ENCODE assay signal across 19 cellular contexts in the genomic region with DNA sequence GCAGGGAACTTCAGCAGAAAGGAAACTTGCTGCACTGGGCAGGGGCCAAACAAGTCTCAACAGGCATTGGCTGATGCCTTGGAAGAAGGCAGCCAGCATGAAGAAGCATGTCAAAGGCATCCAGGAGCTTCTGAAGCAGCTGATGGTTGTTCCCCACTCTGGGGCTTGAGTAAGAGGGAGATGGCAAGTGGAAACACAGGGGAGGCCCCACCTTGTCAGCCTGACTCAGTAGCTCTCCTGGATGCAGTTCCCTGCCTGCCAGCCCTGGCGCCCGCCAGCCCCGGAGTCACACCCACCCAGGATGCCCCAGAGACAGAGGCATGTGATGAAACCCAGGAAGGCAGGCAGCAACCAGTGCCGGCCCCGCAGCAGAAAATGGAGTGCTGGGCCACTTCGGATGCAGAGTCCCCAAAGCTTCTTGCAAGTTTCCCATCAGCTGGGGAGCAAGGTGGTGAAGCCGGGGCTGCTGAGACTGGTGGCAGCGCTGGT.
A peak's percentile ranks its signal among the peaks of the same experiment; 100 is the strongest.
DNase-seq lines count a peak whose midpoint lies in the region; ATAC-seq and TF ChIP-seq lines count a peak whose summit lies in the region.
"Had no signal": no experiment of that assay in that cellular context is flagged by ENCODE, and none has a peak within 500 bp of the region (broad histone marks: within the 10 kb centered on the region; RNA-seq: fewer than 3 reads in every experiment).

No MANE protein-coding gene starts in this region.

- H3K36me3 ChIP-seq in RWPE2 (ENCODE audit: low read depth) (no peaks in the 10 kb centered on the region), esophagus (ENCODE audit: control insufficient read depth in 2 of 2, insufficient read depth in 2 of 2, low read length in 1 of 2) (peaks cover 0 to 17% of the 10 kb centered on the region in 2 donors), osteoblast (ENCODE audit: insufficient read depth, low read length) (no peaks in the 10 kb centered on the region)
- H3K36me3 ChIP-seq: BLaER1 treated with 17β-estradiol and CSF1 and Interleukin-3, amounts not matched to agents 10 nM and 100 nM; SJSA1 had no signal

- H3K79me2 ChIP-seq in osteoblast (ENCODE audit: insufficient read depth, low read length) = no peaks in the 10 kb centered on the region

- WGBS in esophagus, 2 donors = 51 to 53% methylated on average over 8 of the region's 8 CpGs

- H3K27ac ChIP-seq in RWPE2 (ENCODE audit: poor library complexity, severe bottlenecking) = peak overlapping the region; percentile 86
- peak overlapping the region; percentile 74 to 87 for H3K27ac ChIP-seq in esophagus (ENCODE audit: low read depth in 2 of 2, low read length in 1 of 2)
- H3K27ac ChIP-seq in osteoblast (ENCODE audit: low read depth, low read length) = no peak overlapping the region
- H3K27ac ChIP-seq: BLaER1 treated with 17β-estradiol and CSF1 and Interleukin-3, amounts not matched to agents 10 nM and 100 nM; PC-9; SJSA1 had no signal

- no peaks in the 10 kb centered on the region for H3K9me3 ChIP-seq in RWPE2 (ENCODE audit: severe bottlenecking)
- no peaks in the 10 kb centered on the region for H3K9me3 ChIP-seq in esophagus (ENCODE audit: control insufficient read depth in 2 of 2, insufficient read depth in 1 of 2, low read depth in 1 of 2, low read length in 1 of 2)
- no peaks in the 10 kb centered on the region for H3K9me3 ChIP-seq in osteoblast (ENCODE audit: low read depth, low read length)
- H3K9me3 ChIP-seq: BLaER1 treated with 17β-estradiol and CSF1 and Interleukin-3, amounts not matched to agents 10 nM and 100 nM; SJSA1 had no signal

- H3K4me3 ChIP-seq in RWPE2 (ENCODE audit: severe bottlenecking) (no peak overlapping the region), esophagus (ENCODE audit: low read depth in 1 of 2, low read length in 2 of 2) (no peak overlapping the region), osteoblast (ENCODE audit: insufficient read depth, low read length) (no peak overlapping the region)
- H3K4me3 ChIP-seq: BLaER1 treated with 17β-estradiol and CSF1 and Interleukin-3, amounts not matched to agents 10 nM and 100 nM; PC-9; SJSA1 had no signal

- DNase-seq in RWPE2 (ENCODE audit: low spot score) = peak; percentile 87
- DNase-seq in osteoblast (ENCODE audit: insufficient read length, low spot score, missing footprints) = peak; percentile 65
- peak; percentile 56 for DNase-seq in ureter (ENCODE audit: low spot score)
- DNase-seq in left colon = no peak
- DNase-seq in T-helper 9 cell = no peak
- no peak for DNase-seq in left ventricle myocardium superior
- DNase-seq: Calu3; CD8-positive, alpha-beta T cell; DMS79; H9; IMR-90; NCI-H1417 treated with DMSO at 0.1 percent for 48 hours; NCI-H187 treated with DMSO at 0.1 percent for 48 hours; NCI-H345; NCI-H524 treated with DMSO at 0.1 percent for 48 hours; PC-9 had no signal

- intact Hi-C loops in left colon (cut with DNase I, micrococcal nuclease) (no loop called here), left ventricle myocardium superior (cut with micrococcal nuclease) (no loop called here)

- ATAC-seq in RWPE2 (ENCODE audit: low read depth) = peak; percentile 74
- no peak for ATAC-seq in left colon
- no peak for ATAC-seq in left ventricle myocardium superior
- ATAC-seq: CD8-positive, alpha-beta T cell had no signal

- no peak overlapping the region for H3K4me2 ChIP-seq in osteoblast (ENCODE audit: insufficient read depth, low read length)
- H3K4me2 ChIP-seq: BLaER1 treated with 17β-estradiol and CSF1 and Interleukin-3, amounts not matched to agents 10 nM and 100 nM; PC-9 had no signal

- no peaks in the 10 kb centered on the region for H3K27me3 ChIP-seq in RWPE2 (ENCODE audit: insufficient read depth, poor library complexity, severe bottlenecking)
- no peaks in the 10 kb centered on the region for H3K27me3 ChIP-seq in esophagus (ENCODE audit: control insufficient read depth in 1 of 2, insufficient read depth in 2 of 2, low read length in 2 of 2)
- H3K27me3 ChIP-seq in osteoblast (ENCODE audit: insufficient read depth, low read length) = peaks cover 37% of the 10 kb centered on the region
- H3K27me3 ChIP-seq: BLaER1 treated with 17β-estradiol and CSF1 and Interleukin-3, amounts not matched to agents 10 nM and 100 nM had no signal

- TF ChIP-seq CTCF in RWPE2 (IDR thresholded peaks at IDR 0.05; ENCODE audit: poor library complexity, severe bottlenecking) (no peak), osteoblast (IDR thresholded peaks at IDR 0.05; ENCODE audit: extremely low read depth, low read depth, low read length) (no peak)

- no peak overlapping the region for H2AFZ ChIP-seq in osteoblast (ENCODE audit: low read length)
- H2AFZ ChIP-seq: PC-9 had no signal

- H3K4me1 ChIP-seq in RWPE2 (ENCODE audit: insufficient read depth, poor library complexity, severe bottlenecking) = peaks cover 48% of the 10 kb centered on the region
- H3K4me1 ChIP-seq in esophagus (ENCODE audit: control insufficient read depth in 2 of 2, insufficient read depth in 2 of 2, low read length in 1 of 2) = peaks cover 6 to 47% of the 10 kb centered on the region in 2 donors
- H3K4me1 ChIP-seq in osteoblast (ENCODE audit: insufficient read depth, low read length) = no peaks in the 10 kb centered on the region
- H3K4me1 ChIP-seq: BLaER1 treated with 17β-estradiol and CSF1 and Interleukin-3, amounts not matched to agents 10 nM and 100 nM; SJSA1 had no signal

- H4K20me1 ChIP-seq in osteoblast (ENCODE audit: insufficient read depth, low read length) = no peaks in the 10 kb centered on the region

Comparison
In these comparisons a context has a peak if more than half of its experiments do, and no peak if none do; other contexts are left out.
1. DNase-seq: peak in RWPE2 (single experiment), osteoblast (single experiment) and ureter (single experiment); none in left colon (0 of 2), T-helper 9 cell (single experiment) and left ventricle myocardium superior (single experiment).